In the genomic region with DNA sequence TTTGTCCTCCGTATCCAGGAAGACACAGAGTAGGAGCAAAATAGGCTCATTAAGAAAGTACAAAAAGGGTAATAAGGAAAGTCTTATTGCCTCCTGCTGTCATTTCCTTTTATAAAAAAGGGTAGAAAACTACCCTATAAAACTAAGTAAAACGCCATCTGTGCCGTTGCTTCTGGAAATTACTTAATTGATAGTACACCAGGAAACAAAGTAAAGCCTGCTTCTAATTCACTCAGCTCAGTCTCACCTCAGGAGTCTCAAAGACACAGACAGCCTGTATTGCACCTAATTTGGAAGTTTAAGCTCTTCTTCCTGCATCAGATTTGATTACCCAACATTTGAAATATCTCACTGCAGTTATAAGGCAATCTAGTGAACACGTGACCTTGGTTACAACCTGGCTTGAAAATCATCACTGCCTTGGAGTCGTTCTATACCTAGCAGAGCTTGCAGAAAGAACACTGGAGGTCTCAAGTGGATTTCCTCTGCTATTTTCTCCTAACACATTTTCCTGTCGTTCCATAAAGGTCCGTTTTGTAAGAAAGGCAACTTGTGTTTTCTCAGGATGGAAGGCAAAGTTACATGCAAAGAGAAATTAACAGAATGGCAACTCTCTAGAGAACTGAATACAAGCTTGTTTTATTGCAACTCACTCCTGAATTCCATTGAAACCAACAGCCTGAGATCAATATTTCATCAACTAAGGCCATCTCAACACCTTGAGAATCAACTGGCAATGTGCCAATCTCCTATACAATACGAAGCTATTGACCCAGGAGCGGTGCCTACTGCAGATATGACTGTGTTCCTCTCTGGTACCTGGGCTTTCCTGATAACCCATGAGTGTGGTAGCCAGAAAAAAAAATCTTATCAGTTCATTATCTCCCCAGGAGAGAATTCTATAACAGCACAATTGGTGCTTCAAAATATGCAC, we compare ENCODE assay signal across 23 cellular contexts.
"Had no signal": no experiment of that assay in that cellular context is flagged by ENCODE, and none has a peak within 500 bp of the region (broad histone marks: within the 10 kb centered on the region; RNA-seq: fewer than 3 reads in every experiment).

No MANE protein-coding gene starts in this region.

- H3K27me3 Mint-ChIP-seq: activated naive CD8-positive, alpha-beta T cell treated with anti-CD3 and anti-CD28 coated beads, Interleukin-2, amount 10 ng/mL, durations not matched to agents 7 days and 5 days; stimulated activated naive CD8-positive, alpha-beta T cell treated with anti-CD3 and anti-CD28 coated beads, Interleukin-15, amount 100 ng/mL, for 72 hours had no signal

- H3K27ac ChIP-seq: hepatocyte, left lung, tibial artery had no signal

- H3K4me3 ChIP-seq: hepatocyte, left lung, lung, tibial artery had no signal

- H3K27ac Mint-ChIP-seq: activated naive CD4-positive, alpha-beta T cell treated with anti-CD3 and anti-CD28 coated beads for 36 hours; activated naive CD8-positive, alpha-beta T cell treated with anti-CD3 and anti-CD28 coated beads, Interleukin-2, amount 10 ng/mL, durations not matched to agents 7 days and 5 days; activated T-cell treated with anti-CD3 and anti-CD28 coated beads, Interleukin-2, amount 50 U/mL, for 72 hours; immature natural killer cell; natural killer cell; stimulated activated effector memory CD8-positive, alpha-beta T cell treated with anti-CD3 and anti-CD28 coated beads, Interleukin-12 subunit alpha, Interleukin-12 subunit beta, amount 100 ng/mL, for 72 hours; stimulated activated naive CD8-positive, alpha-beta T cell treated with anti-CD3 and anti-CD28 coated beads, Interleukin-15, amount 100 ng/mL, for 72 hours; WTC11 had no signal

- DNase-seq: activated CD4-positive, alpha-beta T cell treated with anti-CD3 and anti-CD28 coated beads, Interleukin-2, amount 50 U/mL, for 48 hours; activated CD8-positive, alpha-beta memory T cell treated with anti-CD3 and anti-CD28 coated beads, Interleukin-2, amount 50 U/mL, for 48 hours; activated effector memory CD4-positive, alpha-beta T cell treated with Interleukin-2 at 50 U/mL for 16 hours; activated naive CD4-positive, alpha-beta T cell treated with anti-CD3 and anti-CD28 coated beads for 36 hours; activated naive CD8-positive, alpha-beta T cell treated with anti-CD3 and anti-CD28 coated beads, Interleukin-2, amount 10 ng/mL, durations not matched to agents 7 days and 5 days; activated T-cell treated with anti-CD3 and anti-CD28 coated beads, Interleukin-2, amount 50 U/mL, for 72 hours; amygdala; foreskin melanocyte; glutamatergic neuron; immature natural killer cell; left lung; natural killer cell; small intestine; stimulated activated CD4-positive, alpha-beta T cell treated with anti-CD3 and anti-CD28 coated beads, Interleukin-2, amount 100 ng/mL, for 24 hours; stimulated activated naive CD8-positive, alpha-beta T cell treated with anti-CD3 and anti-CD28 coated beads, Interleukin-15, amount 100 ng/mL, for 72 hours; T-helper 9 cell; tibial artery had no signal

- ATAC-seq: activated T-cell treated with anti-CD3 and anti-CD28 coated beads, Interleukin-2, amount 50 U/mL, for 72 hours; esophagus mucosa; left lung; natural killer cell; sciatic nerve; stimulated activated effector memory CD8-positive, alpha-beta T cell treated with anti-CD3 and anti-CD28 coated beads, Interleukin-12 subunit alpha, Interleukin-12 subunit beta, amount 100 ng/mL, for 72 hours; stimulated activated naive CD8-positive, alpha-beta T cell treated with anti-CD3 and anti-CD28 coated beads, Interleukin-15, amount 100 ng/mL, for 72 hours; WTC11 had no signal

- H3K9me3 ChIP-seq: left lung, tibial artery had no signal

- H3K36me3 Mint-ChIP-seq: activated naive CD8-positive, alpha-beta T cell treated with anti-CD3 and anti-CD28 coated beads, Interleukin-2, amount 10 ng/mL, durations not matched to agents 7 days and 5 days; immature natural killer cell; natural killer cell; stimulated activated effector memory CD8-positive, alpha-beta T cell treated with anti-CD3 and anti-CD28 coated beads, Interleukin-12 subunit alpha, Interleukin-12 subunit beta, amount 100 ng/mL, for 72 hours; WTC11 had no signal

- H3K4me1 ChIP-seq: left lung had no signal

- H3K36me3 ChIP-seq: left lung, tibial artery had no signal

- H3K9me3 Mint-ChIP-seq: activated naive CD4-positive, alpha-beta T cell treated with anti-CD3 and anti-CD28 coated beads for 36 hours; activated naive CD8-positive, alpha-beta T cell treated with anti-CD3 and anti-CD28 coated beads, Interleukin-2, amount 10 ng/mL, durations not matched to agents 7 days and 5 days; activated T-cell treated with anti-CD3 and anti-CD28 coated beads, Interleukin-2, amount 50 U/mL, for 72 hours; immature natural killer cell; natural killer cell; stimulated activated effector memory CD8-positive, alpha-beta T cell treated with anti-CD3 and anti-CD28 coated beads, Interleukin-12 subunit alpha, Interleukin-12 subunit beta, amount 100 ng/mL, for 72 hours; stimulated activated naive CD8-positive, alpha-beta T cell treated with anti-CD3 and anti-CD28 coated beads, Interleukin-15, amount 100 ng/mL, for 72 hours; WTC11 had no signal

- H3K27me3 ChIP-seq: hepatocyte, left lung, tibial artery had no signal

- H3K4me3 Mint-ChIP-seq: activated naive CD4-positive, alpha-beta T cell treated with anti-CD3 and anti-CD28 coated beads for 36 hours; activated naive CD8-positive, alpha-beta T cell treated with anti-CD3 and anti-CD28 coated beads, Interleukin-2, amount 10 ng/mL, durations not matched to agents 7 days and 5 days; activated T-cell treated with anti-CD3 and anti-CD28 coated beads, Interleukin-2, amount 50 U/mL, for 72 hours; immature natural killer cell; natural killer cell; stimulated activated effector memory CD8-positive, alpha-beta T cell treated with anti-CD3 and anti-CD28 coated beads, Interleukin-12 subunit alpha, Interleukin-12 subunit beta, amount 100 ng/mL, for 72 hours; stimulated activated naive CD8-positive, alpha-beta T cell treated with anti-CD3 and anti-CD28 coated beads, Interleukin-15, amount 100 ng/mL, for 72 hours; WTC11 had no signal
